In the genomic region with DNA sequence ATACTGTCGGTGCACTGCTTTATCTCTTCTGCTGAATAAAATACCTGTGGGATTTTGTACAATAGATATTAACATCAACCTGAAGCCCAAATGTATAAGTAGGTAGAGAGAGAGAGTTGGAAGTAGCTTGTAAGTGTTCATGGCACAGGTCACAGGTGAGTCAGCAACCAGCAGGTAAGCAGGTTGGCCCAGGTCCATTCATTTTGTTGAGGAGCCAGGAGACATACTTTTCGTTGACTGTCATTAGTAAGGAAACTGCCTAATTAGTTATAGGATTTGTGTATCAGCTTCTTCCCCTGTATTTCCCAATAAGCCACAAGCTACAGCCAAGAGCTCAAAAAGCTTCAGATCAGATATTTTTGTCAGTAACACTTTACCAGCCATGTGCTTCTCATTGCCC, we compare ENCODE assay signal across 16 cellular contexts.
A peak's percentile ranks its signal among the peaks of the same experiment; 100 is the strongest.
DNase-seq lines count a peak whose midpoint lies in the region; ATAC-seq and TF ChIP-seq lines count a peak whose summit lies in the region.
"Had no signal": no experiment of that assay in that cellular context is flagged by ENCODE, and none has a peak within 500 bp of the region (broad histone marks: within the 10 kb centered on the region; RNA-seq: fewer than 3 reads in every experiment).

No MANE protein-coding gene starts in this region.

- CTCF ChIA-PET in MCF 10A (lab: Yijun Ruan, JAX) = interaction anchor here (0.6 kb wide), 3 partner anchors 10 to 954 kb away, joined by 3 to 5 read pairs (median 5); no protein-coding TSS in a partner anchor

- TF ChIP-seq CTCF in MCF 10A (IDR thresholded peaks at IDR 0.05; ENCODE audit: unreplicated experiment) = no peak
- TF ChIP-seq CTCF in epithelial cell of esophagus (IDR thresholded peaks at IDR 0.05; ENCODE audit: insufficient read depth, low read depth, low read length, missing control alignments) = no peak
- TF ChIP-seq CTCF in left lung (IDR thresholded peaks at IDR 0.05) = no peak

- H3K9me3 Mint-ChIP-seq in MCF 10A (ENCODE audit: unreplicated experiment) = peaks cover 15% of the 10 kb centered on the region

- intact Hi-C loops in MCF 10A (cut with micrococcal nuclease) = no loop called here
- intact Hi-C loops in left lung (cut with DNase I) = no loop called here
- intact Hi-C loops in right cardiac atrium (cut with DNase I) = no loop called here

- WGBS in right cardiac atrium = 75% methylated on average over 2 of the region's 2 CpGs

- no peaks in the 10 kb centered on the region for H3K36me3 ChIP-seq in left lung
- H3K36me3 ChIP-seq in SJCRH30 = no peaks in the 10 kb centered on the region

- H3K4me1 Mint-ChIP-seq in MCF 10A (ENCODE audit: insufficient read depth, unreplicated experiment) = peaks cover 5% of the 10 kb centered on the region
- H3K4me1 Mint-ChIP-seq: CD4-positive, alpha-beta memory T cell had no signal

- no peaks in the 10 kb centered on the region for H3K36me3 Mint-ChIP-seq in MCF 10A (ENCODE audit: insufficient read depth, unreplicated experiment)
- H3K36me3 Mint-ChIP-seq: CD4-positive, alpha-beta memory T cell had no signal

- H3K9me3 ChIP-seq in left lung = no peaks in the 10 kb centered on the region
- H3K9me3 ChIP-seq in SJCRH30 (replicated peaks) = no peaks in the 10 kb centered on the region
- H3K9me3 ChIP-seq in right cardiac atrium (ENCODE audit: control insufficient read depth, low read length) = peaks cover 3% of the 10 kb centered on the region
- H3K9me3 ChIP-seq: Caco-2 had no signal

- BruUV-seq in MCF 10A (replicated peaks; lab: Mats Ljungman, UMichigan) = no TSS peak

- peak; percentile 4 for DNase-seq in OCI-M1 (lab: John Stamatoyannopoulos, UW)
- peak; percentile 44 for DNase-seq in MCF 10A (ENCODE audit: unreplicated experiment)
- DNase-seq in epithelial cell of esophagus (ENCODE audit: low read depth) = peak; percentile 84
- no peak for DNase-seq in left lung
- no peak for DNase-seq in SJCRH30
- no peak for DNase-seq in SW480 (ENCODE audit: low spot score)
- DNase-seq in right cardiac atrium = no peak
- DNase-seq: C1 segment of cervical spinal cord; Caco-2; CD4-positive, alpha-beta memory T cell; DMS153; DND-41; GM23248; H7; HCEC 1CT had no signal

- no peak overlapping the region for H3K4me3 ChIP-seq in epithelial cell of esophagus (ENCODE audit: low read length)
- H3K4me3 ChIP-seq in left lung = no peak overlapping the region
- no peak overlapping the region for H3K4me3 ChIP-seq in SJCRH30
- H3K4me3 ChIP-seq in right cardiac atrium (ENCODE audit: low read length) = no peak overlapping the region
- H3K4me3 ChIP-seq: GM23248 had no signal

- POLR2A ChIA-PET in MCF 10A (lab: Yijun Ruan, JAX) = interaction anchor here (0.7 kb wide), 2 partner anchors 1456 to 1503 kb away, joined by 3 read pairs; no protein-coding TSS in a partner anchor

- H3K27ac ChIP-seq in left lung = no peak overlapping the region
- H3K27ac ChIP-seq in SJCRH30 = no peak overlapping the region
- H3K27ac ChIP-seq in right cardiac atrium (ENCODE audit: low read length) = no peak overlapping the region
- H3K27ac ChIP-seq: GM23248 had no signal

- no peak overlapping the region for H3K27ac Mint-ChIP-seq in MCF 10A (ENCODE audit: low read depth, unreplicated experiment)
- H3K27ac Mint-ChIP-seq: CD4-positive, alpha-beta memory T cell had no signal

- H3K27me3 ChIP-seq in left lung (no peaks in the 10 kb centered on the region), SJCRH30 (no peaks in the 10 kb centered on the region), right cardiac atrium (ENCODE audit: control insufficient read depth, insufficient read depth) (no peaks in the 10 kb centered on the region)

- no peak overlapping the region for H3K4me3 Mint-ChIP-seq in MCF 10A (ENCODE audit: unreplicated experiment)
- H3K4me3 Mint-ChIP-seq: CD4-positive, alpha-beta memory T cell had no signal

- H3K27me3 Mint-ChIP-seq in MCF 10A (ENCODE audit: insufficient read depth, unreplicated experiment) = peaks cover 13% of the 10 kb centered on the region
- H3K27me3 Mint-ChIP-seq: CD4-positive, alpha-beta memory T cell had no signal

- H3K4me1 ChIP-seq in left lung (no peaks in the 10 kb centered on the region), SJCRH30 (no peaks in the 10 kb centered on the region), right cardiac atrium (ENCODE audit: control insufficient read depth, insufficient read depth, low read length) (no peaks in the 10 kb centered on the region)
- H3K4me1 ChIP-seq: Caco-2 had no signal

- peak; percentile 22 for ATAC-seq in left lung
- ATAC-seq in GM21360 (IDR thresholded peaks at IDR 0.05; ENCODE audit: unreplicated experiment) = no peak
- no peak for ATAC-seq in right cardiac atrium

Comparison
In these comparisons a context has a peak if more than half of its experiments do, and no peak if none do; other contexts are left out.
1. DNase-seq: peak in OCI-M1 (single experiment), MCF 10A (single experiment) and epithelial cell of esophagus (single experiment); none in left lung (0 of 2), SJCRH30 (0 of 2), SW480 (single experiment) and right cardiac atrium (0 of 3).